In the genomic region with DNA sequence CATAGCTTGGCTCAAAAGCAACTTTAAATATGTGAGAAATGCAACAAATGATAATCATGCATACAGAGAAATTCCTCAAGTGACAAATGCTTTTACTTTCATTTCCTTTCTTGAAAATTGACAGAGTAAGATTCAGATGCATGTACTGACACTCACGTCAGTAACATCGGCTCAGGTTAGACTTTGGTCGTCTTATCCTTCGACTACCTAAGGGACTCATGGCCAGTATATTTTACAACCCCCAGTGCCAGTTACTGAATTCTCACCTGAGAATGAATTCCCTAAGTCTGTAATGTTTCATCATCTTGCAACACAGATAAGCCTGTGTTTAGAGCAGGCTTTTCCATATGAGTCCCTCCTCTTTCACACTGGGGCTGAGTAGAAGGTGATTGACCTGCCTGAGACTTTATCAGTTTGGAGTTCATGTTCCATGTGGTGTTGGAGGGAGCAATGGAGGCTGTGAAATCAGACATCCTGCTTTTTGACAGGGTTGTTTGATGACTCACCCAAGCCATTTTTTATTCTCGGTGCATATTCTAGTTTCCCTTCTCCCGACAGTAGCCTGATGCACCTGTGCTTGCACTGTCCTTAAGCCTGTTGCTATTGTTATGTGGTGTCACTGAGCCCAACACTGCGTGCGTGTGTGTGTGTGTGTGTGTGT, we compare ENCODE assay signal across 1 cellular context.
TF ChIP-seq lines count a peak whose summit lies in the region.

No MANE protein-coding gene starts in this region.

TF ChIP-seq in GM23338, 12 proteins besides CTCF, POLR2A, EP300 and RAD21 (continued from another document):
- no peak for TF ChIP-seq NANOG (IDR thresholded peaks at IDR 0.05; ENCODE audit: borderline replicate concordance)
- TF ChIP-seq STAT1 (IDR thresholded peaks at IDR 0.05; ENCODE audit: unreplicated experiment): no peak
- no peak for TF ChIP-seq EZH2phosphoT487 (IDR thresholded peaks at IDR 0.05; ENCODE audit: unreplicated experiment)
- no peak for TF ChIP-seq EZH2 (IDR thresholded peaks at IDR 0.05; ENCODE audit: low read depth, unreplicated experiment)
- TF ChIP-seq, protein P1, sequence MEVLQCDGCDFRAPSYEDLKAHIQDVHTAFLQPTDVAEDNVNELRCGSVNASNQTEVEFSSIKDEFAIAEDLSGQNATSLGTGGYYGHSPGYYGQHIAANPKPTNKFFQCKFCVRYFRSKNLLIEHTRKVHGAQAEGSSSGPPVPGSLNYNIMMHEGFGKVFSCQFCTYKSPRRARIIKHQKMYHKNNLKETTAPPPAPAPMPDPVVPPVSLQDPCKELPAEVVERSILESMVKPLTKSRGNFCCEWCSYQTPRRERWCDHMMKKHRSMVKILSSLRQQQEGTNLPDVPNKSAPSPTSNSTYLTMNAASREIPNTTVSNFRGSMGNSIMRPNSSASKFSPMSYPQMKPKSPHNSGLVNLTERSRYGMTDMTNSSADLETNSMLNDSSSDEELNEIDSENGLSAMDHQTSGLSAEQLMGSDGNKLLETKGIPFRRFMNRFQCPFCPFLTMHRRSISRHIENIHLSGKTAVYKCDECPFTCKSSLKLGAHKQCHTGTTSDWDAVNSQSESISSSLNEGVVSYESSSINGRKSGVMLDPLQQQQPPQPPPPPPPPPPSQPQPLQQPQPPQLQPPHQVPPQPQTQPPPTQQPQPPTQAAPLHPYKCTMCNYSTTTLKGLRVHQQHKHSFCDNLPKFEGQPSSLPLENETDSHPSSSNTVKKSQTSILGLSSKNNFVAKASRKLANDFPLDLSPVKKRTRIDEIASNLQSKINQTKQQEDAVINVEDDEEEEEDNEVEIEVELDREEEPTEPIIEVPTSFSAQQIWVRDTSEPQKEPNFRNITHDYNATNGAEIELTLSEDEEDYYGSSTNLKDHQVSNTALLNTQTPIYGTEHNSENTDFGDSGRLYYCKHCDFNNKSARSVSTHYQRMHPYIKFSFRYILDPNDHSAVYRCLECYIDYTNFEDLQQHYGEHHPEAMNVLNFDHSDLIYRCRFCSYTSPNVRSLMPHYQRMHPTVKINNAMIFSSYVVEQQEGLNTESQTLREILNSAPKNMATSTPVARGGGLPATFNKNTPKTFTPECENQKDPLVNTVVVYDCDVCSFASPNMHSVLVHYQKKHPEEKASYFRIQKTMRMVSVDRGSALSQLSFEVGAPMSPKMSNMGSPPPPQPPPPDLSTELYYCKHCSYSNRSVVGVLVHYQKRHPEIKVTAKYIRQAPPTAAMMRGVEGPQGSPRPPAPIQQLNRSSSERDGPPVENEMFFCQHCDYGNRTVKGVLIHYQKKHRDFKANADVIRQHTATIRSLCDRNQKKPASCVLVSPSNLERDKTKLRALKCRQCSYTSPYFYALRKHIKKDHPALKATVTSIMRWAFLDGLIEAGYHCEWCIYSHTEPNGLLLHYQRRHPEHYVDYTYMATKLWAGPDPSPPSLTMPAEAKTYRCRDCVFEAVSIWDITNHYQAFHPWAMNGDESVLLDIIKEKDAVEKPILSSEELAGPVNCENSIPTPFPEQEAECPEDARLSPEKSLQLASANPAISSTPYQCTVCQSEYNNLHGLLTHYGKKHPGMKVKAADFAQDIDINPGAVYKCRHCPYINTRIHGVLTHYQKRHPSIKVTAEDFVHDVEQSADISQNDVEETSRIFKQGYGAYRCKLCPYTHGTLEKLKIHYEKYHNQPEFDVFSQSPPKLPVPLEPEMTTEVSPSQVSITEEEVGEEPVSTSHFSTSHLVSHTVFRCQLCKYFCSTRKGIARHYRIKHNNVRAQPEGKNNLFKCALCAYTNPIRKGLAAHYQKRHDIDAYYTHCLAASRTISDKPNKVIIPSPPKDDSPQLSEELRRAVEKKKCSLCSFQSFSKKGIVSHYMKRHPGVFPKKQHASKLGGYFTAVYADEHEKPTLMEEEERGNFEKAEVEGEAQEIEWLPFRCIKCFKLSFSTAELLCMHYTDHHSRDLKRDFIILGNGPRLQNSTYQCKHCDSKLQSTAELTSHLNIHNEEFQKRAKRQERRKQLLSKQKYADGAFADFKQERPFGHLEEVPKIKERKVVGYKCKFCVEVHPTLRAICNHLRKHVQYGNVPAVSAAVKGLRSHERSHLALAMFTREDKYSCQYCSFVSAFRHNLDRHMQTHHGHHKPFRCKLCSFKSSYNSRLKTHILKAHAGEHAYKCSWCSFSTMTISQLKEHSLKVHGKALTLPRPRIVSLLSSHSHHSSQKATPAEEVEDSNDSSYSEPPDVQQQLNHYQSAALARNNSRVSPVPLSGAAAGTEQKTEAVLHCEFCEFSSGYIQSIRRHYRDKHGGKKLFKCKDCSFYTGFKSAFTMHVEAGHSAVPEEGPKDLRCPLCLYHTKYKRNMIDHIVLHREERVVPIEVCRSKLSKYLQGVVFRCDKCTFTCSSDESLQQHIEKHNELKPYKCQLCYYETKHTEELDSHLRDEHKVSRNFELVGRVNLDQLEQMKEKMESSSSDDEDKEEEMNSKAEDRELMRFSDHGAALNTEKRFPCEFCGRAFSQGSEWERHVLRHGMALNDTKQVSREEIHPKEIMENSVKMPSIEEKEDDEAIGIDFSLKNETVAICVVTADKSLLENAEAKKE (CRISPR knock-in tag; IDR thresholded peaks at IDR 0.05): no peak
